Comparison of ENCODE assay signal across 12 cellular contexts in the genomic region with DNA sequence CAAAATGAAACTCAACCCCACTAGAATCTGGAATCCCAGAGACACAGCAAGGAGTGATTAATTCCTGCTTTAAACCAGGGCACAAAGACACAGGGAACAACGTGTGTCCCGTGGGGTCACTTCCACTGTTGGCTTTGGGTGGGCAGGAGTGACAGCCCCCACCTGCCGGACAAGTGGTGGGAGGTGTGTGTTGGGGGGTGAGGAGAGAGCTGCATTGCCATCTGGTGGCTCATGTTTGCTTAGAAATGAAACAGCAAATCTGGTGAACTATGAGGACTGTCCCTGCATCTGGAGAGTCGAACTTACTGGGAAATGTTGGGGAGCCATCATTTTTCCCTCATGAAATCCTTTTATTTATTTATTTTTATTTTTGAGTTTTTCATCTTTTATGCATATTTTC.
DNase-seq lines count a peak whose midpoint lies in the region; ATAC-seq, FAIRE-seq and TF ChIP-seq lines count a peak whose summit lies in the region.
"Had no signal": no experiment of that assay in that cellular context is flagged by ENCODE, and none has a peak within 500 bp of the region (broad histone marks: within the 10 kb centered on the region; RNA-seq: fewer than 3 reads in every experiment).

No MANE protein-coding gene starts in this region.

- no peak overlapping the region for H3K27ac Mint-ChIP-seq in astrocyte (ENCODE audit: unreplicated experiment)
- H3K27ac Mint-ChIP-seq: activated B cell treated with CpG ODN at 0.5 μM for 24 hours had no signal

- H3K9me3 ChIP-seq in HCT116 (ENCODE audit: control insufficient read depth in 1 of 2, insufficient read depth in 1 of 2, low read depth in 1 of 2, low read length in 2 of 2) (no peaks in the 10 kb centered on the region), astrocyte (ENCODE audit: insufficient read depth, low read depth, low read length) (no peaks in the 10 kb centered on the region)
- H3K9me3 ChIP-seq: transverse colon had no signal

- CTCF ChIA-PET in HCT116 (lab: Charles Lee), result no interaction called here

- H3K27me3 ChIP-seq in HCT116 (ENCODE audit: insufficient read depth, low read length), result peaks cover 10% of the 10 kb centered on the region; the same call in 1 of the 2 replicates
- peaks cover 57% of the 10 kb centered on the region for H3K27me3 ChIP-seq in astrocyte (ENCODE audit: insufficient read depth, low read length)
- H3K27me3 ChIP-seq: transverse colon had no signal

- intact Hi-C loops in HCT116 (cut with micrococcal nuclease), result no loop called here

- H3K36me3 ChIP-seq in HCT116 (ENCODE audit: control insufficient read depth in 1 of 2, insufficient read depth in 2 of 2, low read length in 2 of 2) (no peaks in the 10 kb centered on the region), astrocyte (ENCODE audit: insufficient read depth, low read length) (no peaks in the 10 kb centered on the region)
- H3K36me3 ChIP-seq: transverse colon had no signal

- TF ChIP-seq CTCF in AG10803 (conservative IDR thresholded peaks at IDR 0.05; ENCODE audit: low read length) (peak; percentile 58), HCT116 (IDR thresholded peaks at IDR 0.05 in 2 of 3, conservative IDR thresholded peaks at IDR 0.05 in 1 of 3; ENCODE audit: borderline replicate concordance in 1 of 3, insufficient read depth in 1 of 3, low read depth in 2 of 3, low read length in 2 of 3) (peak; percentile 14 to 45 (median 40); a peak in 3 of 6 replicates), astrocyte (IDR thresholded peaks at IDR 0.05; ENCODE audit: insufficient read depth, low read depth, low read length) (peak; percentile 26)

- H3K27ac ChIP-seq in HCT116 (ENCODE audit: low read depth, low read length), result no peak overlapping the region
- no peak overlapping the region for H3K27ac ChIP-seq in astrocyte (ENCODE audit: low read depth, low read length)
- H3K27ac ChIP-seq: transverse colon had no signal

- peak overlapping the region; percentile 48 for H3K4me3 ChIP-seq in AG10803 (ENCODE audit: low read length)
- no peak overlapping the region for H3K4me3 ChIP-seq in HCT116 (replicated peaks in 1 of 2; ENCODE audit: low read depth in 1 of 2, low read length in 2 of 2)
- no peak overlapping the region for H3K4me3 ChIP-seq in astrocyte (ENCODE audit: insufficient read depth, low read depth, low read length)
- H3K4me3 ChIP-seq: transverse colon had no signal

- H2AFZ ChIP-seq in HCT116 (ENCODE audit: low read depth, low read length, poor library complexity, severe bottlenecking) (no peak overlapping the region), astrocyte (ENCODE audit: low read depth, low read length) (no peak overlapping the region)

- H3K9ac ChIP-seq in HCT116 (ENCODE audit: low read length) (no peak overlapping the region), astrocyte (ENCODE audit: low read length) (no peak overlapping the region)

- H3K79me2 ChIP-seq in HCT116 (ENCODE audit: insufficient read depth, low read length) (no peaks in the 10 kb centered on the region), astrocyte (ENCODE audit: insufficient read depth, low read length) (no peaks in the 10 kb centered on the region)

- H3K4me2 ChIP-seq in HCT116 (ENCODE audit: low read length), result no peak overlapping the region
- H3K4me2 ChIP-seq in astrocyte (ENCODE audit: low read length), result peak overlapping the region; percentile 23

- no peaks in the 10 kb centered on the region for H3K36me3 Mint-ChIP-seq in astrocyte (ENCODE audit: low read depth, unreplicated experiment)

- no peaks in the 10 kb centered on the region for H3K4me1 Mint-ChIP-seq in astrocyte (ENCODE audit: low read depth, unreplicated experiment)
- H3K4me1 Mint-ChIP-seq: activated B cell treated with CpG ODN at 0.5 μM for 24 hours had no signal

- H3K4me1 ChIP-seq in HCT116 (ENCODE audit: control insufficient read depth in 1 of 2, insufficient read depth in 2 of 2, low read length in 2 of 2) (peaks cover 0 to 15% of the 10 kb centered on the region in 2 experiments; a peak in 2 of 4 replicates), astrocyte (ENCODE audit: insufficient read depth, low read length) (peaks cover 4% of the 10 kb centered on the region)

- RAD21 ChIA-PET in HCT116 (lab: Charles Lee; ENCODE audit: low non-redundant PET in 1 of 2, low total read pairs in 2 of 2, uncharacterized antibody in 2 of 2, unreplicated experiment in 2 of 2), result no interaction called here

- no peak for TF ChIP-seq POLR2A in HCT116 (IDR thresholded peaks at IDR 0.05; ENCODE audit: borderline replicate concordance, extremely low read depth, insufficient read depth, insufficient read length)

- H3K9me3 Mint-ChIP-seq in astrocyte (ENCODE audit: unreplicated experiment), result no peaks in the 10 kb centered on the region
- H3K9me3 Mint-ChIP-seq: activated B cell treated with CpG ODN at 0.5 μM for 24 hours had no signal

- ATAC-seq in HCT116, result peak; percentile 70
- no peak for ATAC-seq in HG02610 (IDR thresholded peaks at IDR 0.05; ENCODE audit: unreplicated experiment)
- ATAC-seq: left lobe of liver had no signal

- no TSS peak for BruUV-seq in HCT116 (replicated peaks; lab: Mats Ljungman, UMichigan)

- H3K4me3 Mint-ChIP-seq in astrocyte (ENCODE audit: unreplicated experiment), result no peak overlapping the region
- H3K4me3 Mint-ChIP-seq: activated B cell treated with CpG ODN at 0.5 μM for 24 hours had no signal

- H3K9me2 ChIP-seq in HCT116 (ENCODE audit: insufficient read depth), result no peaks in the 10 kb centered on the region

- no peak for FAIRE-seq in astrocyte (lab: Jason Lieb, UNC)

- POLR2A ChIA-PET in HCT116 (lab: Charles Lee), result no interaction called here

- peak; percentile 48 for TF ChIP-seq RAD21 in HCT116 (IDR thresholded peaks at IDR 0.05; ENCODE audit: low read depth)

- DNase-seq in AG10803 (ENCODE audit: low read depth) (peak; percentile 13), HCT116 (ENCODE audit: low read depth, low spot score) (no peak), astrocyte (ENCODE audit: low read depth) (no peak), iris pigment epithelial cell (ENCODE audit: low read depth) (peak; percentile 11), T-helper 9 cell (no peak), HCEC 1CT (no peak), mucosa of gallbladder (ENCODE audit: low spot score) (no peak)
- DNase-seq: activated B cell treated with CpG ODN at 0.5 μM for 24 hours; stimulated activated CD4-positive, alpha-beta T cell treated with anti-CD3 and anti-CD28 coated beads, Interleukin-15, amount 100 ng/mL, for 24 hours; transverse colon had no signal

- H3K27me3 Mint-ChIP-seq in astrocyte (ENCODE audit: low read depth, unreplicated experiment), result peaks cover 74% of the 10 kb centered on the region

- H4K20me1 ChIP-seq in HCT116 (ENCODE audit: insufficient read depth) (no peaks in the 10 kb centered on the region), astrocyte (ENCODE audit: insufficient read depth, low read length) (no peaks in the 10 kb centered on the region)

TF ChIP-seq in HCT116, 20 proteins besides CTCF, POLR2A, EP300 and RAD21 (continues in another document):
- no peak for TF ChIP-seq EZH2 (IDR thresholded peaks at IDR 0.05)
- no peak for TF ChIP-seq JUND (IDR thresholded peaks at IDR 0.05)
- no peak for TF ChIP-seq CBX3 (IDR thresholded peaks at IDR 0.05; ENCODE audit: low read depth)
- TF ChIP-seq EGR1 (IDR thresholded peaks at IDR 0.05; ENCODE audit: low read depth), result no peak
- no peak for TF ChIP-seq EZH2phosphoT487 (IDR thresholded peaks at IDR 0.05; ENCODE audit: borderline replicate concordance)
- no peak for TF ChIP-seq SIN3A (IDR thresholded peaks at IDR 0.05; ENCODE audit: low read depth)
- no peak for TF ChIP-seq ZFX (IDR thresholded peaks at IDR 0.05)
- no peak for TF ChIP-seq SRF (IDR thresholded peaks at IDR 0.05; ENCODE audit: low read depth)
- TF ChIP-seq FOSL1 (IDR thresholded peaks at IDR 0.05; ENCODE audit: low read depth), result no peak
- TF ChIP-seq, protein P1, sequence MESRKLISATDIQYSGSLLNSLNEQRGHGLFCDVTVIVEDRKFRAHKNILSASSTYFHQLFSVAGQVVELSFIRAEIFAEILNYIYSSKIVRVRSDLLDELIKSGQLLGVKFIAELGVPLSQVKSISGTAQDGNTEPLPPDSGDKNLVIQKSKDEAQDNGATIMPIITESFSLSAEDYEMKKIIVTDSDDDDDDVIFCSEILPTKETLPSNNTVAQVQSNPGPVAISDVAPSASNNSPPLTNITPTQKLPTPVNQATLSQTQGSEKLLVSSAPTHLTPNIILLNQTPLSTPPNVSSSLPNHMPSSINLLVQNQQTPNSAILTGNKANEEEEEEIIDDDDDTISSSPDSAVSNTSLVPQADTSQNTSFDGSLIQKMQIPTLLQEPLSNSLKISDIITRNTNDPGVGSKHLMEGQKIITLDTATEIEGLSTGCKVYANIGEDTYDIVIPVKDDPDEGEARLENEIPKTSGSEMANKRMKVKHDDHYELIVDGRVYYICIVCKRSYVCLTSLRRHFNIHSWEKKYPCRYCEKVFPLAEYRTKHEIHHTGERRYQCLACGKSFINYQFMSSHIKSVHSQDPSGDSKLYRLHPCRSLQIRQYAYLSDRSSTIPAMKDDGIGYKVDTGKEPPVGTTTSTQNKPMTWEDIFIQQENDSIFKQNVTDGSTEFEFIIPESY (IDR thresholded peaks at IDR 0.05; ENCODE audit: extremely low read depth, insufficient replicate concordance, low read length), result no peak
- TF ChIP-seq, protein P2, sequence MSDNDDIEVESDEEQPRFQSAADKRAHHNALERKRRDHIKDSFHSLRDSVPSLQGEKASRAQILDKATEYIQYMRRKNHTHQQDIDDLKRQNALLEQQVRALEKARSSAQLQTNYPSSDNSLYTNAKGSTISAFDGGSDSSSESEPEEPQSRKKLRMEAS (IDR thresholded peaks at IDR 0.05), result no peak
- no peak for TF ChIP-seq SP1 (IDR thresholded peaks at IDR 0.05; ENCODE audit: low read depth)
- no peak for TF ChIP-seq POLR2AphosphoS5 (IDR thresholded peaks at IDR 0.05; ENCODE audit: low read depth, low read length)

Comparison
In these comparisons a context has a peak if more than half of its experiments do, and no peak if none do; other contexts are left out.
1. DNase-seq: peak in AG10803 (single experiment) and iris pigment epithelial cell (single experiment); none in HCT116 (single experiment), astrocyte (single experiment), T-helper 9 cell (single experiment), HCEC 1CT (single experiment) and mucosa of gallbladder (single experiment).
2. Peak in every context shown above with its lines, with median percentiles within 50 percentile points of each other: CTCF ChIP-seq.